8 cellular contexts compared by ENCODE assay signal in genomic region chr16:31093132-31093703, GRCh38. TPM values are rescaled to one million over a fixed set of nuclear protein-coding genes. Genes with fewer than 3 reads are reported as not detected.
A peak's percentile ranks its signal among the peaks of the same experiment; 100 is the strongest.
DNase-seq lines count a peak whose midpoint lies in the region; ATAC-seq and TF ChIP-seq lines count a peak whose summit lies in the region.

No MANE protein-coding gene starts in this region.

- intact Hi-C loops in left ventricle myocardium inferior (cut with micrococcal nuclease) = no loop called here

- H3K36me3 ChIP-seq in left ventricle myocardium inferior = peaks cover 25% of the 10 kb centered on the region

- ATAC-seq in WTC11 (peak; percentile 14), HG02981 (IDR thresholded peaks at IDR 0.05; ENCODE audit: unreplicated experiment) (no peak), HG03457 (IDR thresholded peaks at IDR 0.05; ENCODE audit: unreplicated experiment) (no peak), GM21737 (IDR thresholded peaks at IDR 0.05; ENCODE audit: unreplicated experiment) (no peak)

- H3K9me3 ChIP-seq in left ventricle myocardium inferior (replicated peaks) = no peaks in the 10 kb centered on the region

- peaks cover 17 to 19% (median 19%) of the 10 kb centered on the region in 3 donors for H3K4me1 Mint-ChIP-seq in IgD-negative memory B cell
- peaks cover 14% of the 10 kb centered on the region for H3K4me1 Mint-ChIP-seq in WTC11

- TF ChIP-seq CTCF in WTC11 (IDR thresholded peaks at IDR 0.05) (no peak), left ventricle myocardium inferior (IDR thresholded peaks at IDR 0.05; ENCODE audit: borderline replicate concordance) (no peak)

- H3K4me3 Mint-ChIP-seq in IgD-negative memory B cell (peak overlapping the region; percentile 60 to 90 (median 75)), WTC11 (peak overlapping the region; percentile 87)

- H3K4me3 ChIP-seq in left ventricle myocardium inferior = peak overlapping the region; percentile 94
- peak overlapping the region; percentile 96 for H3K4me3 ChIP-seq in skeletal muscle cell (ENCODE audit: low read depth, low read length)

- H3K27ac Mint-ChIP-seq in IgD-negative memory B cell (peak overlapping the region in 2 of 3 donors; percentile 39 to 48), WTC11 (no peak overlapping the region)

- DNase-seq in COR-L47 (lab: John Stamatoyannopoulos, UW) (peak; percentile 49), WTC11 (ENCODE audit: low spot score) (peak; percentile 46), left ventricle myocardium inferior (no peak), skeletal muscle cell (ENCODE audit: low read depth) (no peak)

- peaks cover 2% of the 10 kb centered on the region for H3K36me3 Mint-ChIP-seq in IgD-negative memory B cell
- peaks cover 12% of the 10 kb centered on the region for H3K36me3 Mint-ChIP-seq in WTC11

- H3K27me3 Mint-ChIP-seq in IgD-negative memory B cell = no peaks in the 10 kb centered on the region
- H3K27me3 Mint-ChIP-seq in WTC11 (ENCODE audit: low read depth) = peaks cover 1% of the 10 kb centered on the region; the same call in 1 of the 2 replicates

- CTCF ChIA-PET in WTC11 (lab: Charles Lee) = interaction anchor here (0.6 to 3.2 kb wide), 11 partner anchors 19 to 240 kb away, joined by 3 to 24 read pairs (median 3); partner anchors contain the start of genes HSD3B7, KAT8, ZNF646 and ZNF668

- H3K27ac ChIP-seq in left ventricle myocardium inferior (replicated peaks) = peak overlapping the region; percentile 92

- H3K4me1 ChIP-seq in left ventricle myocardium inferior = peaks cover 24% of the 10 kb centered on the region

- no peaks in the 10 kb centered on the region for H3K27me3 ChIP-seq in left ventricle myocardium inferior (ENCODE audit: low read depth)

- H3K9me3 Mint-ChIP-seq in IgD-negative memory B cell = no peaks in the 10 kb centered on the region
- H3K9me3 Mint-ChIP-seq in WTC11 = 0 out of 2 replicates have a peak, but pooled peaks cover 4% of the 10 kb centered on the region

- POLR2A ChIA-PET in WTC11 (lab: Charles Lee) = interaction anchor here (0.6 to 1.6 kb wide), 3 partner anchors 19 to 63 kb away, joined by 3 to 5 read pairs (median 4); partner anchors contain the start of genes KAT8, ZNF646 and ZNF668

TF ChIP-seq in WTC11, 78 proteins besides CTCF, POLR2A, EP300 and RAD21:
- no peak for TF ChIP-seq ZBTB43 (CRISPR knock-in tag; IDR thresholded peaks at IDR 0.05)
- no peak for TF ChIP-seq ZNF121 (CRISPR knock-in tag; IDR thresholded peaks at IDR 0.05)
- TF ChIP-seq NR1H2 (CRISPR knock-in tag; IDR thresholded peaks at IDR 0.05) = no peak
- no peak for TF ChIP-seq CDX4 (CRISPR knock-in tag; IDR thresholded peaks at IDR 0.05; ENCODE audit: borderline replicate concordance)
- no peak for TF ChIP-seq ESRRA (CRISPR knock-in tag; IDR thresholded peaks at IDR 0.05; ENCODE audit: borderline replicate concordance)
- TF ChIP-seq ERG (CRISPR knock-in tag; IDR thresholded peaks at IDR 0.05) = no peak
- TF ChIP-seq JUN (CRISPR knock-in tag; IDR thresholded peaks at IDR 0.05) = no peak
- no peak for TF ChIP-seq ZNF396 (CRISPR knock-in tag; IDR thresholded peaks at IDR 0.05; ENCODE audit: borderline replicate concordance)
- no peak for TF ChIP-seq NR3C1 (CRISPR knock-in tag; conservative IDR thresholded peaks at IDR 0.05; ENCODE audit: low read depth)
- TF ChIP-seq ZNF671 (CRISPR knock-in tag; IDR thresholded peaks at IDR 0.05) = no peak
TF ChIP-seq in WTC11: peak in this region for 0.

RNA-seq across cellular contexts. Expression of gene VKORC1, which starts 1.4 kb away (rescaled TPM):
- polyA plus RNA-seq in IgD-negative memory B cell = 90.7 TPM
- total RNA-seq in WTC11 (2021) (85.7 to 114 TPM (median 110 TPM) in 3 replicates), left ventricle myocardium inferior (39.5 TPM)

RNA-seq across cellular contexts. Expression of gene PRSS53, which starts 4.5 kb away (rescaled TPM):
- 0.83 TPM for polyA plus RNA-seq in IgD-negative memory B cell
- total RNA-seq in WTC11 (2021) (2.5 to 4.9 TPM (median 4.1 TPM) in 3 replicates), left ventricle myocardium inferior (1.2 TPM)

RNA-seq across cellular contexts. Expression of gene BCKDK, which starts 15.0 kb away (rescaled TPM):
- 38.2 TPM for polyA plus RNA-seq in IgD-negative memory B cell
- total RNA-seq in WTC11 (2021) = 58.3 to 71.3 TPM (median 69.3 TPM) in 3 replicates
- total RNA-seq in left ventricle myocardium inferior = 75.9 TPM

RNA-seq across cellular contexts. Expression of gene ZNF646, which starts 19.0 kb away (rescaled TPM):
- 9.3 TPM for polyA plus RNA-seq in IgD-negative memory B cell
- 26.7 to 29.3 TPM (median 29.1 TPM) in 3 replicates for total RNA-seq in WTC11 (2021)
- total RNA-seq in left ventricle myocardium inferior = 9.6 TPM

RNA-seq across cellular contexts. Expression of gene ZNF668, which starts 19.2 kb away (rescaled TPM):
- polyA plus RNA-seq in IgD-negative memory B cell = 10.6 TPM
- total RNA-seq in WTC11 (2021) (13.5 to 17.3 TPM (median 16.6 TPM) in 3 replicates), left ventricle myocardium inferior (5.3 TPM)

Comparison
In these comparisons a context has a peak if more than half of its experiments do, and no peak if none do; other contexts are left out.
1. DNase-seq: peak in COR-L47 (single experiment) and WTC11 (single experiment); none in left ventricle myocardium inferior (single experiment) and skeletal muscle cell (single experiment).